10 cellular contexts compared by ENCODE assay signal in genomic region chr16:27236635-27237228, GRCh38. TPM values are rescaled to one million over a fixed set of nuclear protein-coding genes. Genes with fewer than 3 reads are reported as not detected.
DNase-seq lines count a peak whose midpoint lies in the region; ATAC-seq, FAIRE-seq and TF ChIP-seq lines count a peak whose summit lies in the region.
"Had no signal": no experiment of that assay in that cellular context is flagged by ENCODE, and none has a peak within 500 bp of the region (broad histone marks: within the 10 kb centered on the region; RNA-seq: fewer than 3 reads in every experiment).

No MANE protein-coding gene starts in this region.

- no peak overlapping the region for H3K9ac ChIP-seq in H1 (replicated peaks in 1 of 4; ENCODE audit: extremely low read depth in 1 of 4, low read depth in 3 of 4, low read length in 3 of 4)

- no peak overlapping the region for H3K4me3 ChIP-seq in CD8-positive, alpha-beta T cell (ENCODE audit: low read depth, low read length)
- H3K4me3 ChIP-seq in Peyer's patch (no peak overlapping the region), H1 (ENCODE audit: extremely low read depth in 1 of 4, insufficient read depth in 2 of 4, low read depth in 3 of 4, low read length in 4 of 4) (no peak overlapping the region), prostate gland (no peak overlapping the region)

- H3K79me1 ChIP-seq in H1 (ENCODE audit: low read depth, low read length) = no peaks in the 10 kb centered on the region

- no peak overlapping the region for H4K8ac ChIP-seq in H1 (ENCODE audit: extremely low read depth, insufficient read depth, low read length)

- no peak overlapping the region for H3K18ac ChIP-seq in H1 (ENCODE audit: extremely low read depth, low read length)

- no peak overlapping the region for H3K4me2 ChIP-seq in H1 (ENCODE audit: insufficient read depth in 1 of 2, low read depth in 2 of 2, low read length in 2 of 2)

- CTCF ChIA-PET in CD8-positive, alpha-beta T cell (lab: Charles Lee) = interaction anchor here (0.6 to 5.8 kb wide), 10 partner anchors 12 to 227 kb away, joined by 3 to 69 read pairs (median 14); partner anchors contain the start of gene KDM8
- CTCF ChIA-PET in H1 (lab: Charles Lee; ENCODE audit: partially characterized antibody) = interaction anchor here (0.6 to 17.4 kb wide), 11 partner anchors 11 to 139 kb away, joined by 3 to 241 read pairs (median 6); no protein-coding TSS in a partner anchor

- H3K4ac ChIP-seq in H1 (replicated peaks; ENCODE audit: insufficient read length, low read depth, low read length) = no peak overlapping the region

- peaks cover 0 to 1% of the 10 kb centered on the region in 2 experiments for H4K20me1 ChIP-seq in H1 (replicated peaks in 1 of 2; ENCODE audit: control insufficient read depth in 1 of 2, insufficient read depth in 2 of 2, low read length in 2 of 2)

- peaks cover 18% of the 10 kb centered on the region for H3K36me3 Mint-ChIP-seq in CD8-positive, alpha-beta T cell

- no peak for TF ChIP-seq CTCF in CD8-positive, alpha-beta T cell (IDR thresholded peaks at IDR 0.05)
- no peak for TF ChIP-seq CTCF in Peyer's patch (IDR thresholded peaks at IDR 0.05)
- no peak for TF ChIP-seq CTCF in H1 (IDR thresholded peaks at IDR 0.05; ENCODE audit: control extremely low read depth in 1 of 3, insufficient read depth in 1 of 3, low read depth in 1 of 3, low read length in 3 of 3)
- TF ChIP-seq CTCF in prostate gland (IDR thresholded peaks at IDR 0.05) = no peak

- FAIRE-seq in H1 (lab: Jason Lieb, UNC) = no peak

- H4K5ac ChIP-seq in H1 (ENCODE audit: insufficient read length, low read depth, low read length) = no peak overlapping the region

- no peak for TF ChIP-seq POLR2A in Peyer's patch (IDR thresholded peaks at IDR 0.05)
- no peak for TF ChIP-seq POLR2A in H1 (IDR thresholded peaks at IDR 0.05; ENCODE audit: control extremely low read depth in 1 of 2, low read depth in 2 of 2, low read length in 2 of 2)
- no peak for TF ChIP-seq POLR2A in prostate gland (IDR thresholded peaks at IDR 0.05)

- H2AK5ac ChIP-seq in H1 (ENCODE audit: low read depth, low read length) = no peak overlapping the region

- no peaks in the 10 kb centered on the region for H3K9me3 Mint-ChIP-seq in CD8-positive, alpha-beta T cell

- peaks cover 85% of the 10 kb centered on the region for H3K4me1 Mint-ChIP-seq in CD8-positive, alpha-beta T cell (ENCODE audit: low read depth)

- TF ChIP-seq RAD21 in H1 (IDR thresholded peaks at IDR 0.05 in 1 of 2, conservative IDR thresholded peaks at IDR 0.05 in 1 of 2; ENCODE audit: low read depth in 2 of 2, low read length in 2 of 2) = no peak

- H3K27ac ChIP-seq in CD8-positive, alpha-beta T cell (ENCODE audit: low read depth, low read length) = peak overlapping the region; percentile 90
- H3K27ac ChIP-seq in Peyer's patch = peak overlapping the region; percentile 76 to 88 (median 84)
- no peak overlapping the region for H3K27ac ChIP-seq in H1 (ENCODE audit: low read depth, low read length)
- H3K27ac ChIP-seq in prostate gland = peak overlapping the region; percentile 15 to 53

- POLR2A ChIA-PET in CD8-positive, alpha-beta T cell (lab: Charles Lee) = interaction anchor here (0.7 to 5.9 kb wide), 12 partner anchors 11 to 227 kb away, joined by 3 to 68 read pairs (median 5); partner anchors contain the start of genes IL21R, KDM8 and NSMCE1
- POLR2A ChIA-PET in H1 (lab: Charles Lee; ENCODE audit: partially characterized antibody) = no interaction called here

- 89% methylated on average over 8 of the region's 8 CpGs; no CpG with 5 or more reads in 1 of the 2 experiments for WGBS in H1 (ENCODE audit: extremely low coverage in 1 of 2, insufficient coverage in 1 of 2, insufficient read length in 1 of 2, insufficient replicate concordance in 2 of 2, low coverage in 1 of 2, low lambda C conversion rate in 2 of 2, missing lambda C conversion rate in 1 of 2), 2 experiments
- 90% methylated on average over 8 of the region's 8 CpGs for WGBS in prostate gland

- intact Hi-C loops in CD8-positive, alpha-beta T cell (cut with DNase I, micrococcal nuclease) = loop anchor here in 1 of 2 experiments (1.0 kb wide), 2 partner anchors 32 to 67 kb away; partner anchors contain the start of gene NSMCE1
- intact Hi-C loops in prostate gland (cut with DNase I) = no loop called here

- peaks cover 69% of the 10 kb centered on the region for H3K4me1 ChIP-seq in CD8-positive, alpha-beta T cell (ENCODE audit: insufficient read depth, low read length)
- peaks cover 26 to 77% (median 31%) of the 10 kb centered on the region in 4 donors for H3K4me1 ChIP-seq in Peyer's patch
- no peaks in the 10 kb centered on the region; a peak in 1 of 7 replicates for H3K4me1 ChIP-seq in H1 (replicated peaks in 1 of 4; ENCODE audit: control insufficient read depth in 3 of 4, insufficient read depth in 4 of 4, low read length in 3 of 4)
- H3K4me1 ChIP-seq in prostate gland (replicated peaks) = peaks cover 25% of the 10 kb centered on the region

- H3K79me2 ChIP-seq in H1 (ENCODE audit: control insufficient read depth in 1 of 2, insufficient read depth in 2 of 2, low read length in 2 of 2) = no peaks in the 10 kb centered on the region

- H3K4me3 Mint-ChIP-seq in CD8-positive, alpha-beta T cell = peak overlapping the region; percentile 70

- no peaks in the 10 kb centered on the region for H3K36me3 ChIP-seq in CD8-positive, alpha-beta T cell (ENCODE audit: insufficient read depth, low read length)
- H3K36me3 ChIP-seq in Peyer's patch (peaks cover 0 to 5% (median 0%) of the 10 kb centered on the region in 3 donors), H1 (ENCODE audit: control insufficient read depth in 2 of 4, insufficient read depth in 4 of 4, low read length in 3 of 4) (0 out of 8 replicates have a peak, but pooled peaks cover 0 to 3% (median 0%) of the 10 kb centered on the region in 4 experiments), prostate gland (no peaks in the 10 kb centered on the region)

- no peak for DNase-seq in CD8-positive, alpha-beta T cell
- DNase-seq in Peyer's patch (no peak), H1 (ENCODE audit: low read depth in 1 of 2, low spot score in 2 of 2) (no peak), prostate gland (ENCODE audit: low spot score) (no peak), ecto neural progenitor cell (ENCODE audit: low spot score) (no peak), GM19238 (ENCODE audit: insufficient read length, low spot score) (no peak), SHP77 treated with DMSO at 0.1 percent for 48 hours (lab: John Stamatoyannopoulos, UW) (no peak)
- DNase-seq: DMS 273 treated with DMSO at 0.1 percent for 48 hours had no signal

- H3K27me3 Mint-ChIP-seq in CD8-positive, alpha-beta T cell (ENCODE audit: low read depth) = no peaks in the 10 kb centered on the region

- TF ChIP-seq EP300 in H1 (IDR thresholded peaks at IDR 0.05; ENCODE audit: borderline replicate concordance in 1 of 2, low read depth in 2 of 2, low read length in 2 of 2) = no peak

- no peaks in the 10 kb centered on the region for H3K23me2 ChIP-seq in H1 (ENCODE audit: low read depth, low read length)

- H2BK20ac ChIP-seq in H1 (ENCODE audit: low read length) = no peak overlapping the region

- no peak overlapping the region for H4K91ac ChIP-seq in H1 (replicated peaks; ENCODE audit: insufficient read length, low read length)

- H2BK15ac ChIP-seq in H1 (ENCODE audit: low read length) = no peak overlapping the region

- no peak overlapping the region for H3K14ac ChIP-seq in H1 (ENCODE audit: insufficient read length)

- peak overlapping the region; percentile 98 for H3K27ac Mint-ChIP-seq in CD8-positive, alpha-beta T cell

- no peak for ATAC-seq in CD8-positive, alpha-beta T cell
- ATAC-seq in HG03280 (IDR thresholded peaks at IDR 0.05; ENCODE audit: unreplicated experiment) = no peak
- ATAC-seq: Panc1 had no signal

- no peak overlapping the region for H3K56ac ChIP-seq in H1 (replicated peaks; ENCODE audit: insufficient read length, low read depth, low read length)

- H2BK12ac ChIP-seq in H1 (ENCODE audit: low read depth, low read length) = 0 out of 2 replicates have a peak overlapping the region, but pooled peaks have one; percentile 17

- H2BK120ac ChIP-seq in H1 (replicated peaks; ENCODE audit: low read depth, low read length) = no peak overlapping the region

- no peaks in the 10 kb centered on the region for H3K9me3 ChIP-seq in CD8-positive, alpha-beta T cell (ENCODE audit: low read length)
- H3K9me3 ChIP-seq in Peyer's patch (no peaks in the 10 kb centered on the region), H1 (ENCODE audit: insufficient read depth in 2 of 2, low read depth in 1 of 2, low read length in 1 of 2) (no peaks in the 10 kb centered on the region), prostate gland (no peaks in the 10 kb centered on the region)

- H3K27me3 ChIP-seq in CD8-positive, alpha-beta T cell (ENCODE audit: insufficient read depth, low read length) = no peaks in the 10 kb centered on the region
- no peaks in the 10 kb centered on the region for H3K27me3 ChIP-seq in Peyer's patch
- H3K27me3 ChIP-seq in H1 (replicated peaks in 1 of 4; ENCODE audit: control insufficient read depth in 3 of 4, extremely low read depth in 1 of 4, insufficient read depth in 3 of 4, low read length in 3 of 4) = no peaks in the 10 kb centered on the region
- no peaks in the 10 kb centered on the region for H3K27me3 ChIP-seq in prostate gland (replicated peaks; ENCODE audit: insufficient read depth)

- H2AFZ ChIP-seq in H1 (ENCODE audit: low read length) = no peak overlapping the region

- H2BK5ac ChIP-seq in H1 (ENCODE audit: low read depth, low read length) = no peak overlapping the region

- no peak overlapping the region for H3K23ac ChIP-seq in H1 (ENCODE audit: insufficient read length)

RNA-seq across cellular contexts. Expression of gene NSMCE1, which starts 31.8 kb away (rescaled TPM):
- total RNA-seq in CD8-positive, alpha-beta T cell = 10 to 100 TPM; 29.6 to 30.1 TPM
- 10 to 100 TPM; 20.9 to 41.3 (median 30.6) TPM for total RNA-seq in Peyer's patch
- total RNA-seq in H1 (2021; fragmentation: NEBNext Ultra II Directional; extraction: Animal tissue kit (Norgen Biotek cat#: 25700)) = 16.6 and 18.4 TPM in 2 replicates
- polyA plus RNA-seq in H1 (2011; rRNA removed) = 8.1 and 8.7 TPM in 2 replicates
- polyA plus RNA-seq in H1 (2011; cell fraction: cytosol; rRNA removed) = 14.7 TPM
- 7.4 TPM for polyA plus RNA-seq in H1 (2011; cell fraction: nucleus; rRNA removed)
- 20.7 to 29.4 TPM (median 24.4 TPM) in 4 replicates for polyA plus RNA-seq in H1 (2012, experiment 1 of 2)
- 29.3 TPM for polyA plus RNA-seq in H1 (2012, experiment 2 of 2)
- polyA plus RNA-seq in H1 (2013, experiment 1 of 2) = 35.3 TPM
- 37.6 TPM for polyA plus RNA-seq in H1 (2013, experiment 2 of 2)
- polyA minus RNA-seq in H1 (2011; rRNA and poly(A)+ RNA removed) = 6.5 and 28.8 TPM in 2 replicates
- polyA minus RNA-seq in H1 (2011; cell fraction: cytosol; rRNA and poly(A)+ RNA removed) = 7.0 TPM
- polyA minus RNA-seq in H1 (2011; cell fraction: nucleus; rRNA and poly(A)+ RNA removed) = 3.3 TPM
- total RNA-seq in prostate gland = 10 to 100 TPM; 55.4 to 71.7 TPM

RNA-seq across cellular contexts. Expression of gene KDM8, which starts 33.4 kb away (rescaled TPM):
- total RNA-seq in CD8-positive, alpha-beta T cell = 10 to 100 TPM; 17.6 to 22.6 TPM
- total RNA-seq in Peyer's patch = 100 to 1,000 TPM in 1 of 4 donors, 10 to 100 TPM in 3; 22.3 to 130 (median 40.9) TPM
- 10.3 and 14.6 TPM in 2 replicates for total RNA-seq in H1 (2021; fragmentation: NEBNext Ultra II Directional; extraction: Animal tissue kit (Norgen Biotek cat#: 25700))
- 8.1 and 12.8 TPM in 2 replicates for polyA plus RNA-seq in H1 (2011; rRNA removed)
- polyA plus RNA-seq in H1 (2011; cell fraction: cytosol; rRNA removed) = 7.2 TPM
- 11.6 TPM for polyA plus RNA-seq in H1 (2011; cell fraction: nucleus; rRNA removed)
- 5.0 to 9.1 TPM (median 7.2 TPM) in 4 replicates for polyA plus RNA-seq in H1 (2012, experiment 1 of 2)
- polyA plus RNA-seq in H1 (2012, experiment 2 of 2) = 6.9 TPM
- polyA plus RNA-seq in H1 (2013, experiment 1 of 2) = 4.7 TPM
- 4.9 TPM for polyA plus RNA-seq in H1 (2013, experiment 2 of 2)
- 6.5 and 11.8 TPM in 2 replicates for polyA minus RNA-seq in H1 (2011; rRNA and poly(A)+ RNA removed)
- polyA minus RNA-seq in H1 (2011; cell fraction: cytosol; rRNA and poly(A)+ RNA removed) = 4.6 TPM
- 16.0 TPM for polyA minus RNA-seq in H1 (2011; cell fraction: nucleus; rRNA and poly(A)+ RNA removed)
- 10 to 100 TPM in 1 of 2 donors, 1 to 10 TPM in 1; 5.6 to 15.3 TPM for total RNA-seq in prostate gland
